16 cellular contexts compared by ENCODE assay signal in the genomic region with DNA sequence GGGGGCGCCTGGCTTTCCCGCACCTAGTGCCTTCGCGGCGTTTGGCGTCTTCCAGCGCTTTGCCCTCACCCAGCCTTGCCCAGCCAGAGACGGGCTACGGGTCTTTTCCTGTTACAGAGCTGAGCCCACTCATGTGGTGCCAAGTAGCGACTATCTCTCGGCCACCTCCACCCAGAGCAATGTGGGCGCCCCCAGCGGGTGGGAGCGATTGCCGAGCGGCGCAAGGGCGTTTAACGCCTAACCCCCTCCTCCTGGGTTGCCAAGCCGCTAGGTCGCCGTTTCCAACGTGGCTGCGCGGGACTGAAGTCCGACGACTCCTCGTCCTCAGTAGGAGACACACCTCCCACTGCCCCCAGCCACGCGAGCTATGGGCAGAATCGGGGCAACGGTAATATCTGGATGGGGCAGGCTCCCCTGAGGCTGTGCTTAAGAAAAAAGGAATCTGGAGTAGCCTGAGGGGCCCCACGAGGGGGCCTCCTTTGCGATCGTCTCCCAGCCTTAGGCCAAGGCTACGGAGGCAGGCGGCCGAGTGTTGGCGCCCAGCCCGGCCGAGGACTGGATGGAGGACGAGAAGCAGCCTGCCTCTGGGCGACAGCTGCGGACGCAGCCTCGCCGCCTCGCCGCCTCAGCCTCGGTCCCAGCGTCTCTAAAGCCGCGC. TPM values are rescaled to one million over a fixed set of nuclear protein-coding genes. Genes with fewer than 3 reads are reported as not detected.
A peak's percentile ranks its signal among the peaks of the same experiment; 100 is the strongest.
DNase-seq lines count a peak whose midpoint lies in the region.
"Had no signal": no experiment of that assay in that cellular context is flagged by ENCODE, and none has a peak within 500 bp of the region (broad histone marks: within the 10 kb centered on the region; RNA-seq: fewer than 3 reads in every experiment).

No MANE protein-coding gene starts in this region.

- H3K36me3 Mint-ChIP-seq in activated naive CD4-positive, alpha-beta T cell treated with anti-CD3 and anti-CD28 coated beads, Interleukin-2, amount 10 ng/mL, durations not matched to agents 7 days and 5 days, result peaks cover 3% of the 10 kb centered on the region
- H3K36me3 Mint-ChIP-seq in activated T-helper 2 cell treated with anti-CD3 and anti-CD28 coated beads, Interferon-gamma antibody, Interleukin-2, Interleukin-4, amounts not matched to agents 10 μg/mL and 5 μg/mL and 100 μg/mL, durations not matched to agents 14 hours and 24 hours and 36 hours (ENCODE audit: low read depth), result peaks cover 4% of the 10 kb centered on the region
- H3K36me3 Mint-ChIP-seq: activated naive CD4-positive, alpha-beta T cell treated with anti-CD3 and anti-CD28 coated beads, Interleukin-2, amount 50 U/mL, for 24 hours had no signal

- intact Hi-C loops in activated T-helper 2 cell treated with anti-CD3 and anti-CD28 coated beads, Interferon-gamma antibody, Interleukin-2, Interleukin-4, amounts not matched to agents 10 μg/mL and 5 μg/mL and 100 μg/mL, durations not matched to agents 14 hours and 24 hours and 36 hours (cut with micrococcal nuclease), result loop anchor here (10.0 kb wide), 1 partner anchor 100 kb away; the partner anchor contains the start of gene FGF18

- H3K27me3 ChIP-seq in adipocyte (replicated peaks; ENCODE audit: control insufficient read depth, insufficient read depth, low read length) (peaks cover 78% of the 10 kb centered on the region), iPS-15b (ENCODE audit: control insufficient read depth, insufficient read depth, low read length) (peaks cover 98% of the 10 kb centered on the region), skeletal muscle satellite cell (ENCODE audit: control insufficient read depth, insufficient read depth, low read length) (peaks cover 96% of the 10 kb centered on the region)

- H3K9me3 ChIP-seq in adipocyte (ENCODE audit: control insufficient read depth, low read length) (no peaks in the 10 kb centered on the region), iPS-15b (ENCODE audit: control insufficient read depth, insufficient read depth, low read length) (no peaks in the 10 kb centered on the region), skeletal muscle satellite cell (replicated peaks; ENCODE audit: low read length) (no peaks in the 10 kb centered on the region)
- H3K9me3 ChIP-seq: Peyer's patch had no signal

- H3K4me1 Mint-ChIP-seq in activated naive CD4-positive, alpha-beta T cell treated with anti-CD3 and anti-CD28 coated beads, Interleukin-2, amount 10 ng/mL, durations not matched to agents 7 days and 5 days, result peaks cover 20% of the 10 kb centered on the region
- peaks cover 4% of the 10 kb centered on the region for H3K4me1 Mint-ChIP-seq in activated T-helper 2 cell treated with anti-CD3 and anti-CD28 coated beads, Interferon-gamma antibody, Interleukin-2, Interleukin-4, amounts not matched to agents 10 μg/mL and 5 μg/mL and 100 μg/mL, durations not matched to agents 14 hours and 24 hours and 36 hours (ENCODE audit: low read depth)

- no peaks in the 10 kb centered on the region for H3K9me3 Mint-ChIP-seq in activated naive CD4-positive, alpha-beta T cell treated with anti-CD3 and anti-CD28 coated beads, Interleukin-2, amount 10 ng/mL, durations not matched to agents 7 days and 5 days
- H3K9me3 Mint-ChIP-seq in activated T-helper 2 cell treated with anti-CD3 and anti-CD28 coated beads, Interferon-gamma antibody, Interleukin-2, Interleukin-4, amounts not matched to agents 10 μg/mL and 5 μg/mL and 100 μg/mL, durations not matched to agents 14 hours and 24 hours and 36 hours, result no peaks in the 10 kb centered on the region
- H3K9me3 Mint-ChIP-seq: activated naive CD4-positive, alpha-beta T cell treated with anti-CD3 and anti-CD28 coated beads, Interleukin-2, amount 50 U/mL, for 24 hours had no signal

- no peak overlapping the region for H3K9ac ChIP-seq in adipocyte (ENCODE audit: low read length)
- no peak overlapping the region for H3K9ac ChIP-seq in iPS-15b (ENCODE audit: low read depth, low read length)
- H3K9ac ChIP-seq in skeletal muscle satellite cell (ENCODE audit: low read depth, low read length), result no peak overlapping the region

- H3K27ac Mint-ChIP-seq in activated naive CD4-positive, alpha-beta T cell treated with anti-CD3 and anti-CD28 coated beads, Interleukin-2, amount 10 ng/mL, durations not matched to agents 7 days and 5 days, result no peak overlapping the region
- H3K27ac Mint-ChIP-seq in activated T-helper 2 cell treated with anti-CD3 and anti-CD28 coated beads, Interferon-gamma antibody, Interleukin-2, Interleukin-4, amounts not matched to agents 10 μg/mL and 5 μg/mL and 100 μg/mL, durations not matched to agents 14 hours and 24 hours and 36 hours, result no peak overlapping the region
- H3K27ac Mint-ChIP-seq: activated naive CD4-positive, alpha-beta T cell treated with anti-CD3 and anti-CD28 coated beads, Interleukin-2, amount 50 U/mL, for 24 hours had no signal

- H3K36me3 ChIP-seq in adipocyte (ENCODE audit: control insufficient read depth, insufficient read depth, low read length, severe bottlenecking) (no peaks in the 10 kb centered on the region), iPS-15b (ENCODE audit: control insufficient read depth, insufficient read depth, low read length) (no peaks in the 10 kb centered on the region), skeletal muscle satellite cell (ENCODE audit: insufficient read depth, low read length) (no peaks in the 10 kb centered on the region)
- H3K36me3 ChIP-seq: Peyer's patch had no signal

- H3K27me3 Mint-ChIP-seq in activated naive CD4-positive, alpha-beta T cell treated with anti-CD3 and anti-CD28 coated beads, Interleukin-2, amount 10 ng/mL, durations not matched to agents 7 days and 5 days, result peaks cover 94% of the 10 kb centered on the region
- peaks cover 73% of the 10 kb centered on the region for H3K27me3 Mint-ChIP-seq in activated T-helper 2 cell treated with anti-CD3 and anti-CD28 coated beads, Interferon-gamma antibody, Interleukin-2, Interleukin-4, amounts not matched to agents 10 μg/mL and 5 μg/mL and 100 μg/mL, durations not matched to agents 14 hours and 24 hours and 36 hours (ENCODE audit: low read depth)

- DNase-seq in EH (ENCODE audit: low read depth) (peak; percentile 37), adipocyte (ENCODE audit: low read depth) (peak; percentile 41), cerebellar nuclear complex (lab: John Stamatoyannopoulos, UW) (no peak)
- no peak for DNase-seq in activated naive CD4-positive, alpha-beta T cell treated with anti-CD3 and anti-CD28 coated beads, Interleukin-2, amount 10 ng/mL, durations not matched to agents 7 days and 5 days
- DNase-seq in activated CD8-positive, alpha-beta memory T cell treated with anti-CD3 and anti-CD28 coated beads, Interleukin-2, amount 50 U/mL, for 4 hours, result no peak
- DNase-seq in activated T-helper 2 cell treated with anti-CD3 and anti-CD28 coated beads, Interferon-gamma antibody, Interleukin-2, Interleukin-4, amounts not matched to agents 10 μg/mL and 5 μg/mL and 100 μg/mL, durations not matched to agents 14 hours and 24 hours and 36 hours (ENCODE audit: low spot score), result no peak
- DNase-seq: effector CD8-positive, alpha-beta T cell; mesendoderm; NCI-H1417; Peyer's patch; T-helper 9 cell had no signal

- H3K4me1 ChIP-seq in adipocyte (ENCODE audit: control insufficient read depth, insufficient read depth, low read length) (peaks cover 9% of the 10 kb centered on the region), iPS-15b (ENCODE audit: control insufficient read depth, insufficient read depth, low read length) (peaks cover 6% of the 10 kb centered on the region), skeletal muscle satellite cell (ENCODE audit: control insufficient read depth, insufficient read depth, low read length) (peaks cover 24% of the 10 kb centered on the region)

- H3K4me3 ChIP-seq in adipocyte (ENCODE audit: low read length) (peak overlapping the region; percentile 36), iPS-15b (ENCODE audit: low read depth, low read length) (peak overlapping the region; percentile 23), skeletal muscle satellite cell (ENCODE audit: low read length) (peak overlapping the region; percentile 47)

- H3K4me3 Mint-ChIP-seq in activated naive CD4-positive, alpha-beta T cell treated with anti-CD3 and anti-CD28 coated beads, Interleukin-2, amount 10 ng/mL, durations not matched to agents 7 days and 5 days, result no peak overlapping the region
- H3K4me3 Mint-ChIP-seq in activated T-helper 2 cell treated with anti-CD3 and anti-CD28 coated beads, Interferon-gamma antibody, Interleukin-2, Interleukin-4, amounts not matched to agents 10 μg/mL and 5 μg/mL and 100 μg/mL, durations not matched to agents 14 hours and 24 hours and 36 hours (ENCODE audit: low read depth), result no peak overlapping the region
- H3K4me3 Mint-ChIP-seq: activated naive CD4-positive, alpha-beta T cell treated with anti-CD3 and anti-CD28 coated beads, Interleukin-2, amount 50 U/mL, for 24 hours had no signal

- CTCF ChIA-PET in activated naive CD4-positive, alpha-beta T cell treated with anti-CD3 and anti-CD28 coated beads, Interleukin-2, amount 10 ng/mL, durations not matched to agents 7 days and 5 days (lab: Charles Lee), result no interaction called here

- H3K4me2 ChIP-seq in skeletal muscle satellite cell (ENCODE audit: low read length), result peak overlapping the region; percentile 70

RNA-seq across cellular contexts. Expression of gene TLX3, which starts 5.8 kb away (rescaled TPM):
- total RNA-seq in skeletal muscle satellite cell (2012; rRNA removed), result not detected in 2 replicates
- total RNA-seq in activated T-helper 2 cell treated with anti-CD3 and anti-CD28 coated beads, Interferon-gamma antibody, Interleukin-2, Interleukin-4, amounts not matched to agents 10 μg/mL and 5 μg/mL and 100 μg/mL, durations not matched to agents 14 hours and 24 hours and 36 hours, result not detected in 2 replicates
- total RNA-seq: NCI-H460, Peyer's patch, posterior vena cava had no signal

Comparison
In these comparisons a context has a peak if more than half of its experiments do, and no peak if none do; other contexts are left out.
1. DNase-seq: peak in EH (single experiment) and adipocyte (single experiment); none in activated naive CD4-positive, alpha-beta T cell treated with anti-CD3 and anti-CD28 coated beads, Interleukin-2, amount 10 ng/mL, durations not matched to agents 7 days and 5 days (single experiment), cerebellar nuclear complex (0 of 2), activated CD8-positive, alpha-beta memory T cell treated with anti-CD3 and anti-CD28 coated beads, Interleukin-2, amount 50 U/mL, for 4 hours (single experiment) and activated T-helper 2 cell treated with anti-CD3 and anti-CD28 coated beads, Interferon-gamma antibody, Interleukin-2, Interleukin-4, amounts not matched to agents 10 μg/mL and 5 μg/mL and 100 μg/mL, durations not matched to agents 14 hours and 24 hours and 36 hours (single experiment).
2. Peak in every context shown above with its lines, with median percentiles within 50 percentile points of each other: H3K4me3 ChIP-seq.